Comparison of ENCODE assay signal across 1 cellular context in genomic region chr11:124739479-124740276, GRCh38.
TF ChIP-seq lines count a peak whose summit lies in the region.

NRGN (plus strand) TSS chr11:124739942; CDS start chr11:124740085, 143 bp downstream.

TF ChIP-seq in H1, 55 proteins besides CTCF, POLR2A, EP300 and RAD21:
- TF ChIP-seq RXRA (IDR thresholded peaks at IDR 0.05; ENCODE audit: insufficient read depth, low read depth, low read length) (no peak), CBX8 (IDR thresholded peaks at IDR 0.05; ENCODE audit: borderline replicate concordance, low read depth, low read length) (no peak), TAF1 (IDR thresholded peaks at IDR 0.05; ENCODE audit: low read depth, low read length) (0 out of 2 replicates have a peak, but pooled peaks have one; percentile 21), KDM4A (IDR thresholded peaks at IDR 0.05; ENCODE audit: low read depth, low read length, severe bottlenecking) (peak; percentile 72), ZNF274 (IDR thresholded peaks at IDR 0.05; ENCODE audit: borderline replicate concordance, extremely low read depth, low read length) (no peak), BCL11A (IDR thresholded peaks at IDR 0.05; ENCODE audit: low read depth in 2 of 2, low read length in 2 of 2) (no peak), EGR1 (IDR thresholded peaks at IDR 0.05; ENCODE audit: borderline replicate concordance, low read depth, low read length) (no peak), SIX5 (IDR thresholded peaks at IDR 0.05; ENCODE audit: low read depth, low read length) (no peak), TAF7 (optimal IDR thresholded peaks at IDR 0.05; ENCODE audit: borderline replicate concordance, low read depth, low read length) (no peak), SRF (IDR thresholded peaks at IDR 0.05; ENCODE audit: low read depth, low read length) (no peak), POU5F1 (IDR thresholded peaks at IDR 0.05; ENCODE audit: low read depth, low read length) (no peak), CHD2 (IDR thresholded peaks at IDR 0.05; ENCODE audit: low read length) (no peak), POLR2AphosphoS5 (IDR thresholded peaks at IDR 0.05; ENCODE audit: low read depth, low read length) (no peak), SP2 (IDR thresholded peaks at IDR 0.05; ENCODE audit: low read length) (no peak), YY1 (IDR thresholded peaks at IDR 0.05; ENCODE audit: low read depth, low read length) (0 out of 2 replicates have a peak, but pooled peaks have one; percentile 34), SP4 (IDR thresholded peaks at IDR 0.05; ENCODE audit: low read length) (no peak), E2F6 (IDR thresholded peaks at IDR 0.05) (no peak), MAX (IDR thresholded peaks at IDR 0.05) (peak; percentile 38; the same call in 1 of the 2 replicates), SP1 (IDR thresholded peaks at IDR 0.05; ENCODE audit: low read depth, low read length) (0 out of 2 replicates have a peak, but pooled peaks have one; percentile 37), TBP (IDR thresholded peaks at IDR 0.05; ENCODE audit: low read depth, low read length) (no peak), BACH1 (IDR thresholded peaks at IDR 0.05; ENCODE audit: low read length) (no peak), PHF8 (conservative IDR thresholded peaks at IDR 0.05; ENCODE audit: low read depth, low read length) (no peak), CEBPB (IDR thresholded peaks at IDR 0.05; ENCODE audit: low read depth, low read length) (no peak), JUND (IDR thresholded peaks at IDR 0.05; ENCODE audit: low read length) (no peak), SIRT6 (IDR thresholded peaks at IDR 0.05; ENCODE audit: low read length) (no peak), ASH2L (IDR thresholded peaks at IDR 0.05; ENCODE audit: low read length) (peak; percentile 39), RNF2 (IDR thresholded peaks at IDR 0.05; ENCODE audit: borderline replicate concordance, low read depth, low read length, missing control alignments, poor library complexity, severe bottlenecking) (no peak)
- TF ChIP-seq, protein P1, sequence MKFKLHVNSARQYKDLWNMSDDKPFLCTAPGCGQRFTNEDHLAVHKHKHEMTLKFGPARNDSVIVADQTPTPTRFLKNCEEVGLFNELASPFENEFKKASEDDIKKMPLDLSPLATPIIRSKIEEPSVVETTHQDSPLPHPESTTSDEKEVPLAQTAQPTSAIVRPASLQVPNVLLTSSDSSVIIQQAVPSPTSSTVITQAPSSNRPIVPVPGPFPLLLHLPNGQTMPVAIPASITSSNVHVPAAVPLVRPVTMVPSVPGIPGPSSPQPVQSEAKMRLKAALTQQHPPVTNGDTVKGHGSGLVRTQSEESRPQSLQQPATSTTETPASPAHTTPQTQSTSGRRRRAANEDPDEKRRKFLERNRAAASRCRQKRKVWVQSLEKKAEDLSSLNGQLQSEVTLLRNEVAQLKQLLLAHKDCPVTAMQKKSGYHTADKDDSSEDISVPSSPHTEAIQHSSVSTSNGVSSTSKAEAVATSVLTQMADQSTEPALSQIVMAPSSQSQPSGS (IDR thresholded peaks at IDR 0.05; ENCODE audit: low read length) = no peak
- TF ChIP-seq, protein P2, sequence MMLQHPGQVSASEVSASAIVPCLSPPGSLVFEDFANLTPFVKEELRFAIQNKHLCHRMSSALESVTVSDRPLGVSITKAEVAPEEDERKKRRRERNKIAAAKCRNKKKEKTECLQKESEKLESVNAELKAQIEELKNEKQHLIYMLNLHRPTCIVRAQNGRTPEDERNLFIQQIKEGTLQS (IDR thresholded peaks at IDR 0.05; ENCODE audit: insufficient read depth, low read depth, low read length) = no peak
